ENCODE assay signal across 15 cellular contexts in the genomic region with DNA sequence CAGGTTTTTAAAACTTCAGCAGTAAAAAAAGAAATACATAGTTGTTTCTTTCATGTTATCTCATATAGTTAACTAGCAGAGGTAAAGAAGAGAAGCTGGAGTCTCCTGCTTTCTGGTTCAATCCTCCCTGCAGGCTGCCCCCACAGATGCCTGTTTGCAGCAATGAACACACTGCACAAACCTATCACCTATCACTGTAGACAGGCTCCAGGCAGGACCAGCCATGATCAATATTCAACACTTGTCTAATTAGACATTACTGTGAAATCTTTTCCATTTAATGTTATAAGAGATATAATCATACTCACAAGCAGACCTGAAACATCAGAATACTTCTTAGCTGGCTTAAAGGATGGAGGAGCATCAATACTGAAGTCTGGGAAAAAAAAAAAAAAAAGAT. TPM values are rescaled to one million over a fixed set of nuclear protein-coding genes. Genes with fewer than 3 reads are reported as not detected.
DNase-seq lines count a peak whose midpoint lies in the region; ATAC-seq and TF ChIP-seq lines count a peak whose summit lies in the region.
"Had no signal": no experiment of that assay in that cellular context is flagged by ENCODE, and none has a peak within 500 bp of the region (broad histone marks: within the 10 kb centered on the region; RNA-seq: fewer than 3 reads in every experiment).

No MANE protein-coding gene starts in this region.

- H3K4me3 Mint-ChIP-seq in activated CD4-positive, alpha-beta memory T cell treated with anti-CD3 and anti-CD28 coated beads for 36 hours = peak overlapping the region; percentile 37
- H3K4me3 Mint-ChIP-seq in activated CD4-positive, alpha-beta memory T cell treated with anti-CD3 and anti-CD28 coated beads, Interleukin-2, amount 10 ng/mL, durations not matched to agents 7 days and 5 days = no peak overlapping the region
- no peak overlapping the region for H3K4me3 Mint-ChIP-seq in effector memory CD8-positive, alpha-beta T cell
- peak overlapping the region; percentile 4 for H3K4me3 Mint-ChIP-seq in osteocyte (ENCODE audit: unreplicated experiment)
- H3K4me3 Mint-ChIP-seq: naive B cell had no signal

- H3K36me3 Mint-ChIP-seq in activated CD4-positive, alpha-beta memory T cell treated with anti-CD3 and anti-CD28 coated beads for 36 hours = peaks cover 17% of the 10 kb centered on the region
- H3K36me3 Mint-ChIP-seq in activated CD4-positive, alpha-beta memory T cell treated with anti-CD3 and anti-CD28 coated beads, Interleukin-2, amount 10 ng/mL, durations not matched to agents 7 days and 5 days (ENCODE audit: low read depth) = peaks cover 6% of the 10 kb centered on the region
- H3K36me3 Mint-ChIP-seq in effector memory CD8-positive, alpha-beta T cell (ENCODE audit: insufficient read depth) = peaks cover 9% of the 10 kb centered on the region
- peaks cover 23% of the 10 kb centered on the region for H3K36me3 Mint-ChIP-seq in osteocyte (ENCODE audit: unreplicated experiment)

- CTCF ChIA-PET in activated CD4-positive, alpha-beta memory T cell treated with anti-CD3 and anti-CD28 coated beads for 36 hours (lab: Charles Lee) = interaction anchor here (1.9 to 2.7 kb wide), 2 partner anchors 20 to 91 kb away, joined by 4 to 11 read pairs; a partner anchor contains a TSS
- CTCF ChIA-PET in activated CD4-positive, alpha-beta memory T cell treated with anti-CD3 and anti-CD28 coated beads, Interleukin-2, amount 10 ng/mL, durations not matched to agents 7 days and 5 days (lab: Charles Lee) = interaction anchor here (1.1 to 1.3 kb wide), 2 partner anchors 19 to 279 kb away, joined by 3 to 4 read pairs; no protein-coding TSS in a partner anchor
- CTCF ChIA-PET in Panc1 (lab: Charles Lee) = no interaction called here

- H3K4me1 Mint-ChIP-seq in activated CD4-positive, alpha-beta memory T cell treated with anti-CD3 and anti-CD28 coated beads for 36 hours (ENCODE audit: low read depth) = peaks cover 28% of the 10 kb centered on the region
- H3K4me1 Mint-ChIP-seq in activated CD4-positive, alpha-beta memory T cell treated with anti-CD3 and anti-CD28 coated beads, Interleukin-2, amount 10 ng/mL, durations not matched to agents 7 days and 5 days = peaks cover 7% of the 10 kb centered on the region
- H3K4me1 Mint-ChIP-seq in effector memory CD8-positive, alpha-beta T cell (ENCODE audit: low read depth in 2 of 2) = peaks cover 5 to 9% of the 10 kb centered on the region in 2 donors
- peaks cover 77% of the 10 kb centered on the region for H3K4me1 Mint-ChIP-seq in osteocyte (ENCODE audit: unreplicated experiment)

- no peaks in the 10 kb centered on the region for H3K9me3 ChIP-seq in Panc1 (ENCODE audit: control insufficient read depth, insufficient read depth, low read depth, low read length)
- H3K9me3 ChIP-seq: thyroid gland had no signal

- peak overlapping the region; percentile 42 for H3K27ac Mint-ChIP-seq in activated CD4-positive, alpha-beta memory T cell treated with anti-CD3 and anti-CD28 coated beads for 36 hours
- no peak overlapping the region for H3K27ac Mint-ChIP-seq in activated CD4-positive, alpha-beta memory T cell treated with anti-CD3 and anti-CD28 coated beads, Interleukin-2, amount 10 ng/mL, durations not matched to agents 7 days and 5 days
- H3K27ac Mint-ChIP-seq in effector memory CD8-positive, alpha-beta T cell = peak overlapping the region; percentile 55 to 79
- peak overlapping the region; percentile 98 for H3K27ac Mint-ChIP-seq in osteocyte (ENCODE audit: unreplicated experiment)

- in situ Hi-C loops in Panc1 (cut with HindIII; ENCODE audit: low pct_unique_long_range_greater_than_20kb, low sequenced_read_pairs) = no loop called here

- no peak for DNase-seq in activated CD4-positive, alpha-beta memory T cell treated with anti-CD3 and anti-CD28 coated beads for 36 hours
- DNase-seq in activated CD4-positive, alpha-beta memory T cell treated with anti-CD3 and anti-CD28 coated beads, Interleukin-2, amount 10 ng/mL, durations not matched to agents 7 days and 5 days = no peak
- DNase-seq in Panc1 (ENCODE audit: low read depth, low spot score) = no peak
- DNase-seq in effector memory CD8-positive, alpha-beta T cell = no peak
- no peak for DNase-seq in osteocyte (ENCODE audit: extremely low spot score, unreplicated experiment)
- no peak for DNase-seq in effector CD4-positive, alpha-beta T cell
- DNase-seq in central memory CD4-positive, alpha-beta T cell = no peak
- DNase-seq in OCI-M1 (lab: John Stamatoyannopoulos, UW) = no peak
- DNase-seq: left ventricle myocardium superior, naive B cell, NCI-H187, NCI-H446, thyroid gland had no signal

- H3K9me3 Mint-ChIP-seq in activated CD4-positive, alpha-beta memory T cell treated with anti-CD3 and anti-CD28 coated beads for 36 hours = no peaks in the 10 kb centered on the region
- H3K9me3 Mint-ChIP-seq in activated CD4-positive, alpha-beta memory T cell treated with anti-CD3 and anti-CD28 coated beads, Interleukin-2, amount 10 ng/mL, durations not matched to agents 7 days and 5 days = no peaks in the 10 kb centered on the region
- no peaks in the 10 kb centered on the region for H3K9me3 Mint-ChIP-seq in effector memory CD8-positive, alpha-beta T cell
- H3K9me3 Mint-ChIP-seq in osteocyte (ENCODE audit: unreplicated experiment) = peaks cover 6% of the 10 kb centered on the region
- H3K9me3 Mint-ChIP-seq: naive B cell had no signal

- peaks cover 36% of the 10 kb centered on the region for H3K4me1 ChIP-seq in Panc1 (ENCODE audit: control insufficient read depth, insufficient read depth, low read length)

- no TSS peak for BruUV-seq in Panc1 (replicated peaks; lab: Mats Ljungman, UMichigan)

- TF ChIP-seq CTCF in Panc1 (IDR thresholded peaks at IDR 0.05) = no peak
- TF ChIP-seq CTCF in osteocyte (IDR thresholded peaks at IDR 0.05) = no peak

- no peaks in the 10 kb centered on the region for H3K27me3 ChIP-seq in Panc1 (ENCODE audit: control insufficient read depth, insufficient read depth, low read length)
- H3K27me3 ChIP-seq: thyroid gland had no signal

- H3K36me3 ChIP-seq in Panc1 (ENCODE audit: control insufficient read depth, insufficient read depth, low read length) = no peaks in the 10 kb centered on the region
- H3K36me3 ChIP-seq: thyroid gland had no signal

- POLR2A ChIA-PET in activated CD4-positive, alpha-beta memory T cell treated with anti-CD3 and anti-CD28 coated beads for 36 hours (lab: Charles Lee) = interaction anchor here (0.8 to 2.5 kb wide), 3 partner anchors 19 to 102 kb away, joined by 3 to 16 read pairs (median 3); a partner anchor contains a TSS
- POLR2A ChIA-PET in activated CD4-positive, alpha-beta memory T cell treated with anti-CD3 and anti-CD28 coated beads, Interleukin-2, amount 10 ng/mL, durations not matched to agents 7 days and 5 days (lab: Charles Lee) = interaction anchor here (1.2 kb wide), 1 partner anchor 20 kb away, joined by 5 read pairs; a partner anchor contains a TSS
- POLR2A ChIA-PET in Panc1 (lab: Charles Lee) = no interaction called here

- intact Hi-C loops in activated CD4-positive, alpha-beta memory T cell treated with anti-CD3 and anti-CD28 coated beads for 36 hours (cut with micrococcal nuclease) = loop anchor here (1.0 to 5.0 kb wide), 2 partner anchors 19 to 494 kb away; a partner anchor contains a TSS
- intact Hi-C loops in Panc1 (cut with micrococcal nuclease; ENCODE audit: unreplicated experiment) = no loop called here

- no peak overlapping the region for H3K4me3 ChIP-seq in Panc1 (ENCODE audit: low read depth in 2 of 2, low read length in 2 of 2)
- H3K4me3 ChIP-seq: coronary artery, SK-N-MC, thyroid gland had no signal

- peak overlapping the region; percentile 81 for H3K27ac ChIP-seq in Panc1 (ENCODE audit: low read length)
- H3K27ac ChIP-seq: SK-N-MC, thyroid gland had no signal

- H3K27me3 Mint-ChIP-seq in activated CD4-positive, alpha-beta memory T cell treated with anti-CD3 and anti-CD28 coated beads for 36 hours = no peaks in the 10 kb centered on the region
- H3K27me3 Mint-ChIP-seq in activated CD4-positive, alpha-beta memory T cell treated with anti-CD3 and anti-CD28 coated beads, Interleukin-2, amount 10 ng/mL, durations not matched to agents 7 days and 5 days = no peaks in the 10 kb centered on the region
- no peaks in the 10 kb centered on the region for H3K27me3 Mint-ChIP-seq in effector memory CD8-positive, alpha-beta T cell
- H3K27me3 Mint-ChIP-seq in osteocyte (ENCODE audit: unreplicated experiment) = no peaks in the 10 kb centered on the region
- H3K27me3 Mint-ChIP-seq: naive B cell had no signal

- no peak for ATAC-seq in Panc1
- no peak for ATAC-seq in effector memory CD8-positive, alpha-beta T cell (replicated peaks)

RNA-seq across cellular contexts. Expression of a gene that starts 19.8 kb away (rescaled TPM):
- 10 to 100 TPM; 25.3 to 28.5 TPM for total RNA-seq in activated CD4-positive, alpha-beta memory T cell treated with anti-CD3 and anti-CD28 coated beads for 36 hours
- 10 to 100 TPM; 18.4 to 18.8 TPM for total RNA-seq in activated CD4-positive, alpha-beta memory T cell treated with anti-CD3 and anti-CD28 coated beads, Interleukin-2, amount 10 ng/mL, durations not matched to agents 7 days and 5 days
- 25.8 TPM for total RNA-seq in Panc1 (2021; ENCODE audit: unreplicated experiment)
- 24.1 TPM for polyA plus RNA-seq in Panc1 (2012; ENCODE audit: insufficient read length)
- 27.1 and 30.2 TPM in 2 replicates for total RNA-seq in osteocyte

Comparison
In these comparisons a context has a peak if more than half of its experiments do, and no peak if none do; other contexts are left out.
1. H3K4me3 Mint-ChIP-seq: peak in activated CD4-positive, alpha-beta memory T cell treated with anti-CD3 and anti-CD28 coated beads for 36 hours (single experiment) and osteocyte (single experiment); none in activated CD4-positive, alpha-beta memory T cell treated with anti-CD3 and anti-CD28 coated beads, Interleukin-2, amount 10 ng/mL, durations not matched to agents 7 days and 5 days (single experiment) and effector memory CD8-positive, alpha-beta T cell (0 of 2).